In the genomic region with DNA sequence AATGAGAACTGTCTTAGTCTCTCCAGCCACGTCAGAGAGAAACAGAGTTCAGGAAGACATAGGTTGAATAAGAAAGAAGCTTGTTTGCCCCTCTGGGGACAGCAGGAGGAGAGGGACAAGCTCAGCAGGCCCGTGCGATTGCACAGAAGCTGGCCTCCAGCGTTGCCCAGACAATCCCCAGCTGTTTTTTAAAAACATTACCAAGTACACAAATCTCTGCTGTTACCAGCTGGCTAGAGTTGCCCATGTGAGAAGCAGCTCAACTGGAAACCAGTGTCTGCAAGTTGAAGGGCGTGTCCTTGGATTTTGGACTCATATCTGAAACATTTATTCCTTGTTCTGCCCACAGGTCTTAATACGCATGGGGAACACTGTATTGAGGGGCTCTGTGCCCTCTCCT, we compare ENCODE assay signal across 10 cellular contexts.
A peak's percentile ranks its signal among the peaks of the same experiment; 100 is the strongest.
DNase-seq lines count a peak whose midpoint lies in the region; ATAC-seq and TF ChIP-seq lines count a peak whose summit lies in the region.
"Had no signal": no experiment of that assay in that cellular context is flagged by ENCODE, and none has a peak within 500 bp of the region (broad histone marks: within the 10 kb centered on the region; RNA-seq: fewer than 3 reads in every experiment).

No MANE protein-coding gene starts in this region.

- no peak overlapping the region for H3K4me3 Mint-ChIP-seq in activated CD4-positive, alpha-beta memory T cell treated with anti-CD3 and anti-CD28 coated beads for 36 hours

- no peaks in the 10 kb centered on the region for H3K27me3 ChIP-seq in left ventricle myocardium inferior (ENCODE audit: low read depth)
- H3K27me3 ChIP-seq in heart left ventricle: no peaks in the 10 kb centered on the region
- no peaks in the 10 kb centered on the region for H3K27me3 ChIP-seq in lower lobe of right lung (ENCODE audit: low read depth)
- no peaks in the 10 kb centered on the region for H3K27me3 ChIP-seq in upper lobe of left lung

- ATAC-seq in heart left ventricle: no peak
- peak in 1 of 2 donors; percentile 15 for ATAC-seq in lower lobe of right lung
- peak in 1 of 2 donors; percentile 54 for ATAC-seq in upper lobe of left lung (ENCODE audit: low FRiP score in 2 of 2)

- peaks cover 1% of the 10 kb centered on the region for H3K36me3 Mint-ChIP-seq in activated CD4-positive, alpha-beta memory T cell treated with anti-CD3 and anti-CD28 coated beads for 36 hours

- POLR2A ChIA-PET in activated CD4-positive, alpha-beta memory T cell treated with anti-CD3 and anti-CD28 coated beads for 36 hours (lab: Charles Lee): interaction anchor here (0.6 to 2.3 kb wide), 5 partner anchors 19 to 127 kb away, joined by 3 to 15 read pairs (median 6); no protein-coding TSS in a partner anchor

- H3K4me3 ChIP-seq in left ventricle myocardium inferior: no peak overlapping the region
- H3K4me3 ChIP-seq in heart left ventricle: no peak overlapping the region
- H3K4me3 ChIP-seq in lower lobe of right lung: no peak overlapping the region
- no peak overlapping the region for H3K4me3 ChIP-seq in upper lobe of left lung

- 78 to 85% (median 83%) methylated on average over 6 of the region's 6 CpGs for WGBS in heart left ventricle, 4 donors
- WGBS in upper lobe of left lung, 2 donors: 69 to 79% methylated on average over 5 to 6 of the region's 6 CpGs

- peak overlapping the region; percentile 58 for H3K27ac ChIP-seq in left ventricle myocardium inferior (replicated peaks)
- H3K27ac ChIP-seq in heart left ventricle: peak overlapping the region in 1 of 12 donors; percentile 93
- H3K27ac ChIP-seq in lower lobe of right lung: peak overlapping the region; percentile 3
- peak overlapping the region; percentile 70 to 84 (median 72) for H3K27ac ChIP-seq in upper lobe of left lung
- H3K27ac ChIP-seq: C4-2B had no signal

- CTCF ChIA-PET in activated CD4-positive, alpha-beta memory T cell treated with anti-CD3 and anti-CD28 coated beads for 36 hours (lab: Charles Lee): interaction anchor here (1.2 to 1.6 kb wide), 4 partner anchors 8 to 41 kb away, joined by 3 to 6 read pairs (median 4); no protein-coding TSS in a partner anchor

- peaks cover 78% of the 10 kb centered on the region for H3K4me1 Mint-ChIP-seq in activated CD4-positive, alpha-beta memory T cell treated with anti-CD3 and anti-CD28 coated beads for 36 hours (ENCODE audit: low read depth)

- H3K4me1 ChIP-seq in left ventricle myocardium inferior (peaks cover 6% of the 10 kb centered on the region), heart left ventricle (peaks cover 0 to 72% (median 0%) of the 10 kb centered on the region in 12 donors), lower lobe of right lung (peaks cover 33% of the 10 kb centered on the region), upper lobe of left lung (peaks cover 14 to 26% (median 18%) of the 10 kb centered on the region in 4 donors)

- H3K9me3 Mint-ChIP-seq in activated CD4-positive, alpha-beta memory T cell treated with anti-CD3 and anti-CD28 coated beads for 36 hours: peaks cover 2% of the 10 kb centered on the region

- no peaks in the 10 kb centered on the region for H3K27me3 Mint-ChIP-seq in activated CD4-positive, alpha-beta memory T cell treated with anti-CD3 and anti-CD28 coated beads for 36 hours

- no peak for DNase-seq in left ventricle myocardium inferior
- no peak for DNase-seq in heart left ventricle
- no peak for DNase-seq in activated CD4-positive, alpha-beta memory T cell treated with anti-CD3 and anti-CD28 coated beads for 36 hours
- no peak for DNase-seq in lower lobe of right lung
- DNase-seq in upper lobe of left lung: no peak
- no peak for DNase-seq in NCI-H1694 treated with DMSO at 0.1 percent for 48 hours (lab: John Stamatoyannopoulos, UW)
- no peak for DNase-seq in stimulated activated CD4-positive, alpha-beta T cell treated with anti-CD3 and anti-CD28 coated beads, Interleukin-12 subunit alpha, Interleukin-12 subunit beta, amount 100 ng/mL, for 4 hours
- no peak for DNase-seq in activated effector memory CD4-positive, alpha-beta T cell treated with Interleukin-2 at 50 U/mL for 16 hours
- DNase-seq: NCI-H446 had no signal

- intact Hi-C loops in left ventricle myocardium inferior (cut with micrococcal nuclease) (no loop called here), heart left ventricle (cut with DNase I) (no loop called here), lower lobe of right lung (cut with DNase I) (no loop called here)
- intact Hi-C loops in activated CD4-positive, alpha-beta memory T cell treated with anti-CD3 and anti-CD28 coated beads for 36 hours (cut with micrococcal nuclease): loop anchor here (1.0 to 5.0 kb wide), 5 partner anchors 29 to 293 kb away; no protein-coding TSS in a partner anchor

- H3K36me3 ChIP-seq in left ventricle myocardium inferior: no peaks in the 10 kb centered on the region
- H3K36me3 ChIP-seq in heart left ventricle: no peaks in the 10 kb centered on the region
- no peaks in the 10 kb centered on the region for H3K36me3 ChIP-seq in lower lobe of right lung
- no peaks in the 10 kb centered on the region for H3K36me3 ChIP-seq in upper lobe of left lung

- peak overlapping the region; percentile 94 for H3K27ac Mint-ChIP-seq in activated CD4-positive, alpha-beta memory T cell treated with anti-CD3 and anti-CD28 coated beads for 36 hours

- TF ChIP-seq POLR2A in heart left ventricle (IDR thresholded peaks at IDR 0.05) (no peak), upper lobe of left lung (IDR thresholded peaks at IDR 0.05) (no peak)

- TF ChIP-seq CTCF in left ventricle myocardium inferior (IDR thresholded peaks at IDR 0.05; ENCODE audit: borderline replicate concordance): no peak
- no peak for TF ChIP-seq CTCF in heart left ventricle (IDR thresholded peaks at IDR 0.05)
- no peak for TF ChIP-seq CTCF in lower lobe of right lung (IDR thresholded peaks at IDR 0.05)
- no peak for TF ChIP-seq CTCF in upper lobe of left lung (IDR thresholded peaks at IDR 0.05)

- TF ChIP-seq EP300 in upper lobe of left lung (IDR thresholded peaks at IDR 0.05): no peak

- no peaks in the 10 kb centered on the region for H3K9me3 ChIP-seq in left ventricle myocardium inferior (replicated peaks)
- H3K9me3 ChIP-seq in heart left ventricle: no peaks in the 10 kb centered on the region
- H3K9me3 ChIP-seq in lower lobe of right lung: no peaks in the 10 kb centered on the region
- H3K9me3 ChIP-seq in upper lobe of left lung: no peaks in the 10 kb centered on the region
